ENCODE assay signal across 16 cellular contexts in genomic region chr1:62237361-62237760, GRCh38. TPM values are rescaled to one million over a fixed set of nuclear protein-coding genes. Genes with fewer than 3 reads are reported as not detected.
"Had no signal": no experiment of that assay in that cellular context is flagged by ENCODE, and none has a peak within 500 bp of the region (broad histone marks: within the 10 kb centered on the region; RNA-seq: fewer than 3 reads in every experiment).

No MANE protein-coding gene starts in this region.

- H3K9me3 ChIP-seq: lower lobe of right lung, neutrophil, tibial artery had no signal

- H3K27ac ChIP-seq: coronary artery, lower lobe of right lung, neutrophil, tibial artery had no signal

- H3K4me2 ChIP-seq: smooth muscle cell had no signal

- H3K27me3 ChIP-seq: neutrophil, tibial artery had no signal

- H3K4me3 ChIP-seq: coronary artery, lower lobe of right lung, smooth muscle cell, tibial artery had no signal

- ATAC-seq: lower lobe of right lung; naive thymus-derived CD4-positive, alpha-beta T cell; stimulated activated effector memory CD8-positive, alpha-beta T cell treated with anti-CD3 and anti-CD28 coated beads, Interleukin-12 subunit alpha, Interleukin-12 subunit beta, amount 100 ng/mL, for 72 hours had no signal

- H3K4me1 ChIP-seq: tibial artery had no signal

- DNase-seq: activated B cell treated with CpG ODN at 0.5 μM for 24 hours; activated CD4-positive, alpha-beta T cell treated with anti-CD3 and anti-CD28 coated beads, Interleukin-2, amount 10 ng/mL, durations not matched to agents 7 days and 5 days; activated CD8-positive, alpha-beta memory T cell treated with anti-CD3 and anti-CD28 coated beads for 24 hours; activated naive CD4-positive, alpha-beta T cell treated with anti-CD3 and anti-CD28 coated beads for 36 hours; central memory CD4-positive, alpha-beta T cell; effector CD8-positive, alpha-beta T cell; left cardiac atrium; lower lobe of right lung; naive thymus-derived CD4-positive, alpha-beta T cell; T-helper 2 cell; tibial artery had no signal

- H3K36me3 ChIP-seq: lower lobe of right lung, neutrophil, tibial artery had no signal

RNA-seq across cellular contexts. Expression of gene L1TD1, which starts 42.7 kb away (rescaled TPM):
- total RNA-seq: activated CD4-positive, alpha-beta T cell treated with anti-CD3 and anti-CD28 coated beads, Interleukin-2, amount 10 ng/mL, durations not matched to agents 7 days and 5 days; activated naive CD4-positive, alpha-beta T cell treated with anti-CD3 and anti-CD28 coated beads for 36 hours; activated T-helper 17 cell treated with anti-CD3 and anti-CD28 coated beads, Interleukin-2, amount 50 U/mL, for 72 hours had no signal
- polyA plus RNA-seq: naive thymus-derived CD4-positive, alpha-beta T cell had no signal
